In the genomic region with DNA sequence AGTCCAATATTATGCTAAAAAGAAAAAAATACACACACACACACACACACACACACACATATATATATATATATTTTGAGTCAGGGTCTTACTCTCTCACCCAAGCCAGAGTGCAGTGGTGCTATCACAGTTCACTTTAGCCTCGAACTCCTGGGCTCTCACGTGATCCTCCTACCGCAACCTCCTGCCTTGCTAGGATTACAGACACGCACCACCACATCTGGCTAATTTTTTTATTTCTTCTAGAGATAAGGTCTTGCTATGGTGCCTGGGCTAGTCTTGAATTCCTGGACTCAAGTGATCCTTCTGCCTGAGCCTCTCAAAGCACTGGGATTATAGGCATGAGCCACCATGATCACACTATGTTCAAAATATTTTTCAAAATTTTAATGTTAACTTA, we compare ENCODE assay signal across 18 cellular contexts.
"Had no signal": no experiment of that assay in that cellular context is flagged by ENCODE, and none has a peak within 500 bp of the region (broad histone marks: within the 10 kb centered on the region; RNA-seq: fewer than 3 reads in every experiment).

No MANE protein-coding gene starts in this region.

- DNase-seq: activated CD4-positive, alpha-beta memory T cell treated with anti-CD3 and anti-CD28 coated beads for 36 hours; activated CD4-positive, alpha-beta T cell treated with anti-CD3 and anti-CD28 coated beads for 48 hours; activated CD4-positive, CD25-positive, alpha-beta regulatory T cell; activated gamma-delta T cell; activated naive CD4-positive, alpha-beta T cell treated with anti-CD3 and anti-CD28 coated beads, Interleukin-2, amount 50 U/mL, for 16 hours; activated T-cell treated with anti-CD3 and anti-CD28 coated beads for 4 hours; cerebellar nuclear complex; heart left ventricle; kidney; lower lobe of right lung; naive B cell; ovary; spleen; stimulated activated CD4-positive, alpha-beta T cell treated with anti-CD3 and anti-CD28 coated beads, Interleukin-4, amount 100 ng/mL, for 24 hours; stimulated activated naive CD4-positive, alpha-beta T cell treated with Interleukin-2 at 50 U/mL for 16 hours; upper lobe of right lung had no signal

- H3K4me3 Mint-ChIP-seq: activated CD4-positive, alpha-beta memory T cell treated with anti-CD3 and anti-CD28 coated beads for 36 hours; naive B cell had no signal

- H3K27me3 Mint-ChIP-seq: activated CD4-positive, alpha-beta memory T cell treated with anti-CD3 and anti-CD28 coated beads for 36 hours; naive B cell had no signal

- H3K27ac Mint-ChIP-seq: activated CD4-positive, alpha-beta memory T cell treated with anti-CD3 and anti-CD28 coated beads for 36 hours had no signal

- ATAC-seq: heart left ventricle, left lobe of liver, lower lobe of right lung, SK-N-SH treated with all-trans-retinoic acid at 6 μM for 48 hours, upper lobe of right lung had no signal

- H3K9me3 Mint-ChIP-seq: activated CD4-positive, alpha-beta memory T cell treated with anti-CD3 and anti-CD28 coated beads for 36 hours; naive B cell had no signal
